In the genomic region with DNA sequence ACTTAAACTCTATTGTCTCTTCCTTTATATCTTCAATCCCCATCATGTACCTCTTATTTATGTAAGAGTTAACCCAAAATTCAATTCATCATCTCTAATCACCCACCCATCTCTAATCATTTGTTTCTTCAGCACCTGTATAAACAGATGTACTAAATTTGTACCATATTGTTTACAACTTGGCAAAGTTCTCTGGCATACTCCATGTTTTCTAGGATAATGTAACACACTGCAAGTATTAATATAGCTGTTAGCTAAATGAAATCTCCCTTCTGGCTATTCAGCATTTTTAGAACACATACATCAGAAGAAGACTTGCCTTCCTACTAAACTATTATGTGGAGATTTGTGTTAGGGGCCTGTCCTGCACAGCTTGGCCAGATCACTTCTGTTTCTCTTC, we compare ENCODE assay signal across 15 cellular contexts.
"Had no signal": no experiment of that assay in that cellular context is flagged by ENCODE, and none has a peak within 500 bp of the region (broad histone marks: within the 10 kb centered on the region; RNA-seq: fewer than 3 reads in every experiment).

No MANE protein-coding gene starts in this region.

- H3K27me3 Mint-ChIP-seq: stimulated activated naive B cell treated with anti-CD40 and anti-IgM and Interleukin-4, amounts not matched to agents 10 μg/mL and 1 μg/mL and 100 μg/mL, for 72 hours had no signal

- H3K4me3 Mint-ChIP-seq: activated naive CD4-positive, alpha-beta T cell treated with anti-CD3 and anti-CD28 coated beads for 36 hours; activated T-helper 17 cell treated with anti-CD3 and anti-CD28 coated beads, Interleukin-2, amount 50 U/mL, for 72 hours; effector memory CD8-positive, alpha-beta T cell; naive thymus-derived CD4-positive, alpha-beta T cell; stimulated activated naive B cell treated with anti-CD40 and anti-IgM and Interleukin-4, amounts not matched to agents 10 μg/mL and 1 μg/mL and 100 μg/mL, for 72 hours had no signal

- H3K4me1 Mint-ChIP-seq: activated T-helper 17 cell treated with anti-CD3 and anti-CD28 coated beads, Interleukin-2, amount 50 U/mL, for 72 hours had no signal

- DNase-seq: activated CD4-positive, alpha-beta T cell treated with anti-CD3 and anti-CD28 coated beads for 48 hours; activated naive CD4-positive, alpha-beta T cell treated with anti-CD3 and anti-CD28 coated beads for 36 hours; caudate nucleus; effector memory CD8-positive, alpha-beta T cell; hippocampal formation; kidney glomerular epithelial cell; naive thymus-derived CD4-positive, alpha-beta T cell; right lobe of liver; stimulated activated CD4-positive, alpha-beta T cell treated with anti-CD3 and anti-CD28 coated beads, Interleukin-2, amount 100 ng/mL, for 24 hours; stimulated activated naive B cell treated with anti-CD40 and anti-IgM and Interleukin-4, amounts not matched to agents 10 μg/mL and 1 μg/mL and 100 μg/mL, for 72 hours; substantia nigra; T1000; transverse colon; WERI-Rb-1 had no signal

- H3K4me3 ChIP-seq: right lobe of liver, transverse colon had no signal

- H3K9me3 ChIP-seq: right lobe of liver, transverse colon had no signal

- H3K36me3 ChIP-seq: right lobe of liver, transverse colon had no signal

- ATAC-seq: activated T-helper 17 cell treated with anti-CD3 and anti-CD28 coated beads, Interleukin-2, amount 50 U/mL, for 72 hours; effector memory CD8-positive, alpha-beta T cell; naive thymus-derived CD4-positive, alpha-beta T cell; stimulated activated naive B cell treated with anti-CD40 and anti-IgM and Interleukin-4, amounts not matched to agents 10 μg/mL and 1 μg/mL and 100 μg/mL, for 72 hours had no signal

- H3K27me3 ChIP-seq: right lobe of liver had no signal

- H3K27ac ChIP-seq: right lobe of liver, transverse colon, WERI-Rb-1 had no signal

- H3K27ac Mint-ChIP-seq: activated naive CD4-positive, alpha-beta T cell treated with anti-CD3 and anti-CD28 coated beads for 36 hours; activated T-helper 17 cell treated with anti-CD3 and anti-CD28 coated beads, Interleukin-2, amount 50 U/mL, for 72 hours; effector memory CD8-positive, alpha-beta T cell; naive thymus-derived CD4-positive, alpha-beta T cell; stimulated activated naive B cell treated with anti-CD40 and anti-IgM and Interleukin-4, amounts not matched to agents 10 μg/mL and 1 μg/mL and 100 μg/mL, for 72 hours had no signal

- H3K9me3 Mint-ChIP-seq: activated naive CD4-positive, alpha-beta T cell treated with anti-CD3 and anti-CD28 coated beads for 36 hours; activated T-helper 17 cell treated with anti-CD3 and anti-CD28 coated beads, Interleukin-2, amount 50 U/mL, for 72 hours; effector memory CD8-positive, alpha-beta T cell; naive thymus-derived CD4-positive, alpha-beta T cell had no signal
